In the genomic region with DNA sequence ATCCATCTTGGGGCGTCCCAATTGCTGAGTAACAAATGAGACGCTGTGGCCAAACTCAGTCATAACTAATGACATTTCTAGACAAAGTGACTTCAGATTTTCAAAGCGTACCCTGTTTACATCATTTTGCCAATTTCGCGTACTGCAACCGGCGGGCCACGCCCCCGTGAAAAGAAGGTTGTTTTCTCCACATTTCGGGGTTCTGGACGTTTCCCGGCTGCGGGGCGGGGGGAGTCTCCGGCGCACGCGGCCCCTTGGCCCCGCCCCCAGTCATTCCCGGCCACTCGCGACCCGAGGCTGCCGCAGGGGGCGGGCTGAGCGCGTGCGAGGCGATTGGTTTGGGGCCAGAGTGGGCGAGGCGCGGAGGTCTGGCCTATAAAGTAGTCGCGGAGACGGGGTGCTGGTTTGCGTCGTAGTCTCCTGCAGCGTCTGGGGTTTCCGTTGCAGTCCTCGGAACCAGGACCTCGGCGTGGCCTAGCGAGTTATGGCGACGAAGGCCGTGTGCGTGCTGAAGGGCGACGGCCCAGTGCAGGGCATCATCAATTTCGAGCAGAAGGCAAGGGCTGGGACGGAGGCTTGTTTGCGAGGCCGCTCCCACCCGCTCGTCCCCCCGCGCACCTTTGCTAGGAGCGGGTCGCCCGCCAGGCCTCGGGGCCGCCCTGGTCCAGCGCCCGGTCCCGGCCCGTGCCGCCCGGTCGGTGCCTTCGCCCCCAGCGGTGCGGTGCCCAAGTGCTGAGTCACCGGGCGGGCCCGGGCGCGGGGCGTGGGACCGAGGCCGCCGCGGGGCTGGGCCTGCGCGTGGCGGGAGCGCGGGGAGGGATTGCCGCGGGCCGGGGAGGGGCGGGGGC, we compare ENCODE assay signal across 1 cellular context.
TF ChIP-seq lines count a peak whose summit lies in the region.

Gene SOD1 (plus strand): TSS at position 408 of the 848 bp plus-strand sequence. CDS start 77 bp downstream, at position 485.

TF ChIP-seq in IMR-90, 13 proteins besides CTCF, POLR2A, EP300 and RAD21 (continued from another document):
- TF ChIP-seq, protein P1, sequence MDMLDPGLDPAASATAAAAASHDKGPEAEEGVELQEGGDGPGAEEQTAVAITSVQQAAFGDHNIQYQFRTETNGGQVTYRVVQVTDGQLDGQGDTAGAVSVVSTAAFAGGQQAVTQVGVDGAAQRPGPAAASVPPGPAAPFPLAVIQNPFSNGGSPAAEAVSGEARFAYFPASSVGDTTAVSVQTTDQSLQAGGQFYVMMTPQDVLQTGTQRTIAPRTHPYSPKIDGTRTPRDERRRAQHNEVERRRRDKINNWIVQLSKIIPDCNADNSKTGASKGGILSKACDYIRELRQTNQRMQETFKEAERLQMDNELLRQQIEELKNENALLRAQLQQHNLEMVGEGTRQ (IDR thresholded peaks at IDR 0.05; ENCODE audit: low read depth, low read length), result 0 out of 2 replicates have a peak, but pooled peaks have one; percentile 23
- no peak for TF ChIP-seq MAFK (IDR thresholded peaks at IDR 0.05; ENCODE audit: low read depth, low read length)
- no peak for TF ChIP-seq RFX5 (IDR thresholded peaks at IDR 0.05; ENCODE audit: low read depth, low read length)
- TF ChIP-seq NFE2L2 (IDR thresholded peaks at IDR 0.05; ENCODE audit: low read depth, low read length), result peak; percentile 62
- TF ChIP-seq CHD1 (IDR thresholded peaks at IDR 0.05; ENCODE audit: low read depth, low read length), result peak; percentile 88; the same call in 1 of the 2 replicates
- TF ChIP-seq SMC3 (IDR thresholded peaks at IDR 0.05; ENCODE audit: low read depth, low read length), result no peak
